In the genomic region with DNA sequence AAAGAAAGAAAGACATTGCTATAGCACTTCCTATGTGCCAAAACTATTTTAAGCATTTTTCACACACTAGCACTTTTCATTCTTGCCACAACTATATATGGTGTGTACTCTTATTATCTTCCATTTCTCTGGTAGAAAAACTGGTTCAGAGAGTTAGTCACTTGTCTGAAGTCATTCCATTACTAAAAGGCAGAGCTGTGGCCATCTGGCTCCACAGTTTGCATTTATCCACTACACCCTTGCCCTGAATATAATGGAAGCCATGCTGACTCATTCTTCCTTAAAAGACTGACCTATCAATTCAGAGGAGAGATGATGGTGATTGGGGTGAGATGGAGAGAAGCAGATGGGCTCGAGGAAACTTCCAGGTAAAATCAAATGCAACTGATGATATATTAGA, we compare ENCODE assay signal across 25 cellular contexts.
DNase-seq lines count a peak whose midpoint lies in the region; ATAC-seq and TF ChIP-seq lines count a peak whose summit lies in the region.
"Had no signal": no experiment of that assay in that cellular context is flagged by ENCODE, and none has a peak within 500 bp of the region (broad histone marks: within the 10 kb centered on the region; RNA-seq: fewer than 3 reads in every experiment).

No MANE protein-coding gene starts in this region.

- TF ChIP-seq CTCF in astrocyte of the spinal cord (IDR thresholded peaks at IDR 0.05; ENCODE audit: low read depth, low read length) = no peak

- no peak for ATAC-seq in GM18502 (IDR thresholded peaks at IDR 0.05; ENCODE audit: poor library complexity, unreplicated experiment)
- ATAC-seq: GM23338 had no signal

- in situ Hi-C loops in astrocyte of the spinal cord (cut with HindIII; ENCODE audit: low sequenced_read_pairs) = no loop called here

- peak; percentile 3 for DNase-seq in ELR (ENCODE audit: low read depth)
- peak; percentile 47 for DNase-seq in OCI-M1 (lab: John Stamatoyannopoulos, UW)
- DNase-seq in astrocyte of the spinal cord (ENCODE audit: low read depth, low spot score) = peak; percentile 1
- peak; percentile 28 for DNase-seq in middle frontal gyrus (ENCODE audit: extremely low spot score, low spot score)
- DNase-seq in AG20443 (ENCODE audit: low spot score) = no peak
- DNase-seq in central memory CD4-positive, alpha-beta T cell = no peak
- DNase-seq in NCI-H1436 treated with DMSO at 0.1 percent for 48 hours (lab: John Stamatoyannopoulos, UW) = no peak
- DNase-seq: AML-193; CD4-positive, alpha-beta T cell; DND-41; HFFc6; NCI-H1092; NCI-H1417 treated with DMSO at 0.1 percent for 48 hours; NCI-H187; NCI-H2081 treated with DMSO at 0.1 percent for 48 hours; NCI-H2171 treated with DMSO at 0.1 percent for 48 hours; NCI-H345; NCI-H510A treated with DMSO at 0.1 percent for 48 hours; NCI-H774; SHP77 treated with DMSO at 0.1 percent for 48 hours; T-helper 1 cell had no signal

- no peak overlapping the region for H3K4me3 ChIP-seq in astrocyte of the spinal cord (ENCODE audit: low read depth, low read length)
- H3K4me3 ChIP-seq: BLaER1 treated with 17β-estradiol and CSF1 and Interleukin-3, amounts not matched to agents 10 nM and 100 nM; GM23338; HAP-1 had no signal

Comparison
In these comparisons a context has a peak if more than half of its experiments do, and no peak if none do; other contexts are left out.
1. DNase-seq: peak in ELR (single experiment), OCI-M1 (single experiment), astrocyte of the spinal cord (single experiment) and middle frontal gyrus (single experiment); none in AG20443 (single experiment), central memory CD4-positive, alpha-beta T cell (single experiment) and NCI-H1436 treated with DMSO at 0.1 percent for 48 hours (single experiment).